ENCODE assay signal across 10 cellular contexts in the genomic region with DNA sequence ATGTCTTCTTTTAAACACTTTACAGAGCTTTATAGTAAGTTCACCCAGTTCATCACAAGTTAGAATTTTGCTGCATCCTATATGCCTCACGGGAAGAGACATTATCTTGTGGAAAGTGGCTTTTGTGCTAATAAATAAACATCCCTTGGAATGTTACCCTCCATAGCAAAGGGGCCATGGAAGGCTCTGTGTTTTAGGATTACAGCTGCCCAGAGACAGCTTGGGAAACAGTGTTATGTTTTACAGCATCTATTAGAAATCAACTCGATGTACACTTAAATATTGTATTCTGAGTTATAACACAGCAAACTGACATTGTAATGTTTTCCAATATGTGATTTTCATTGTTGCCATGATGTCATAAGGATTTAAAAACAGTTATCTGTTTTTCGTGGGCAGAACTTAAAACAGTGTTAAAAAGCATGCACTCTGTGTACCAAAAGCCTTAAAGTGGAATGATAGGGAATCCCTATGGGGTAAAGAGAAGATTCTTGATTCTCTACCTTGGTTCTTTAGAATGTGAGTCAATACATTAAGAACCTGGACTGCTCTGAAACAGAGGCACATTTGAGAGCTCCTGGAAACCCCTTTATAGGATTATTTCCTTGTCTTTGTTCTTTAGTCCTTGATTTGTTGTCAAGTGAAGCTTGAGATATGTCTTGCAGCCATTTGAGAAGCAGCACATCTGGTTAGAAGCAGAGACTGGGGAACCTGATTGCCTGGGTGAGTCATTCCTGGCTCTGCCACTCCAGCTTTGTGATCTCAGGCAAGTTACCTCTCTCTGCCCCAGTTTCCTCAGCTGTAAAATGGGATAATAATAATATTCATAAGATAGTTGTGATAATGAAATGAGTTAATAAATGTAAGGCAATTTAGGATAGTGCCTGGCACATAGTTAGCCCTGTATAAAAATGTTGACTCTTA. TPM values are rescaled to one million over a fixed set of nuclear protein-coding genes. Genes with fewer than 3 reads are reported as not detected.
DNase-seq lines count a peak whose midpoint lies in the region; ATAC-seq, FAIRE-seq and TF ChIP-seq lines count a peak whose summit lies in the region.
"Had no signal": no experiment of that assay in that cellular context is flagged by ENCODE, and none has a peak within 500 bp of the region (broad histone marks: within the 10 kb centered on the region; RNA-seq: fewer than 3 reads in every experiment).

No MANE protein-coding gene starts in this region.

- TF ChIP-seq POLR2A in A549 (IDR thresholded peaks at IDR 0.05; ENCODE audit: low read length), result no peak

- TF ChIP-seq EP300 in A549 (IDR thresholded peaks at IDR 0.05), result no peak

- BruUV-seq in PC-3 (replicated peaks; lab: Mats Ljungman, UMichigan), result no TSS peak

- WGBS in A549 (ENCODE audit: missing lambda C conversion rate), result 48% methylated on average over 3 of the region's 3 CpGs

- no peak for TF ChIP-seq RAD21 in A549 (conservative IDR thresholded peaks at IDR 0.05 in 1 of 2, IDR thresholded peaks at IDR 0.05 in 1 of 2)

- no peak overlapping the region for H3K27ac ChIP-seq in A549
- peak overlapping the region; percentile 62; the same call in 1 of the 2 replicates for H3K27ac ChIP-seq in PC-3 (ENCODE audit: low read length)
- H3K27ac ChIP-seq in WERI-Rb-1, result no peak overlapping the region

- DNase-seq in A549 (ENCODE audit: low read depth in 1 of 2, low spot score in 1 of 2) (no peak), PC-3 (peak; percentile 39), glomerular visceral epithelial cell (ENCODE audit: extremely low spot score) (peak; percentile 54), RKO (ENCODE audit: low spot score) (no peak), WERI-Rb-1 (no peak), putamen (ENCODE audit: low spot score) (no peak), NCI-H2107 (lab: John Stamatoyannopoulos, UW) (no peak)
- DNase-seq: BE2C, KG1 had no signal

- H3K4me3 ChIP-seq in A549 (no peak overlapping the region), PC-3 (ENCODE audit: low read length) (no peak overlapping the region), WERI-Rb-1 (ENCODE audit: low read depth, low read length) (no peak overlapping the region)

- H3K36me3 ChIP-seq in PC-3 (ENCODE audit: low read depth, low read length), result no peaks in the 10 kb centered on the region
- H3K36me3 ChIP-seq in WERI-Rb-1, result peaks cover 5% of the 10 kb centered on the region
- H3K36me3 ChIP-seq: BE2C had no signal

- H3K9me3 ChIP-seq in A549 (no peaks in the 10 kb centered on the region), PC-3 (ENCODE audit: low read length) (no peaks in the 10 kb centered on the region), WERI-Rb-1 (ENCODE audit: severe bottlenecking) (no peaks in the 10 kb centered on the region)
- H3K9me3 ChIP-seq: BE2C had no signal

- ATAC-seq in A549 (no peak), GM21360 (IDR thresholded peaks at IDR 0.05; ENCODE audit: unreplicated experiment) (peak; percentile 55), PC-3 (no peak)

- H2AFZ ChIP-seq in PC-3 (ENCODE audit: low read length), result no peak overlapping the region

- H3K4me2 ChIP-seq in A549, result peak overlapping the region; percentile 62
- H3K4me2 ChIP-seq in PC-3 (ENCODE audit: low read length), result no peak overlapping the region

- TF ChIP-seq CTCF in A549 (IDR thresholded peaks at IDR 0.05) (no peak), PC-3 (conservative IDR thresholded peaks at IDR 0.05; ENCODE audit: low read depth, low read length) (no peak), WERI-Rb-1 (IDR thresholded peaks at IDR 0.05; ENCODE audit: low read depth, low read length) (no peak)

- no peak for FAIRE-seq in A549 (lab: Jason Lieb, UNC)

- H3K9ac ChIP-seq in PC-3 (ENCODE audit: low read length), result no peak overlapping the region

- CTCF ChIA-PET in A549 (lab: Yijun Ruan, JAX) (interaction anchor here (2.6 kb wide), 1 partner anchor 93 kb away, joined by 12 read pairs; no protein-coding TSS in a partner anchor), PC-3 (lab: Charles Lee) (no interaction called here)

- H3K27me3 ChIP-seq in PC-3 (ENCODE audit: low read length) (no peaks in the 10 kb centered on the region), WERI-Rb-1 (ENCODE audit: insufficient read depth, low read depth, severe bottlenecking) (no peaks in the 10 kb centered on the region)
- H3K27me3 ChIP-seq: BE2C had no signal

- H4K20me1 ChIP-seq in PC-3 (ENCODE audit: low read length), result no peaks in the 10 kb centered on the region

- POLR2A ChIA-PET in A549 (lab: Yijun Ruan, JAX) (interaction anchor here (1.0 to 1.1 kb wide), 2 partner anchors 41 to 42 kb away, joined by 3 to 4 read pairs; partner anchors contain the start of gene ARHGAP10), PC-3 (lab: Charles Lee; ENCODE audit: unreplicated experiment) (no interaction called here)

- no peaks in the 10 kb centered on the region for H3F3A ChIP-seq in PC-3 (ENCODE audit: low read length, unreplicated experiment)

- no peaks in the 10 kb centered on the region for H3K9me2 ChIP-seq in PC-3 (replicated peaks; ENCODE audit: low read length)

- intact Hi-C loops in PC-3 (cut with micrococcal nuclease), result loop anchor here (5.0 kb wide), 1 partner anchor 94 kb away; no protein-coding TSS in a partner anchor

- peaks cover 24% of the 10 kb centered on the region for H3K79me2 ChIP-seq in PC-3 (ENCODE audit: low read length)

- peaks cover 50% of the 10 kb centered on the region for H3K4me1 ChIP-seq in A549
- H3K4me1 ChIP-seq in PC-3 (ENCODE audit: insufficient read depth, low read length), result peaks cover 42% of the 10 kb centered on the region

TF ChIP-seq in A549, 52 proteins besides CTCF, POLR2A, EP300 and RAD21:
- TF ChIP-seq ATOH8 (CRISPR knock-in tag; IDR thresholded peaks at IDR 0.05; ENCODE audit: low read depth) (no peak), GATA3 (IDR thresholded peaks at IDR 0.05; ENCODE audit: borderline replicate concordance) (no peak), CEBPB (IDR thresholded peaks at IDR 0.05) (no peak)

RNA-seq across cellular contexts. Expression of gene ARHGAP10, which starts 41.6 kb away (rescaled TPM):
- polyA plus RNA-seq in A549 (2011; rRNA removed) (6.0 and 7.2 TPM in 2 replicates), A549 (2017; fragmentation: RNase III; extraction: RNeasy Plus Mini Kit Qiagen cat#74134 plus additional on column Dnase treatment) (7.0 to 8.1 TPM (median 7.5 TPM) in 3 replicates)
- polyA plus RNA-seq in A549 (2012; cell fraction: cytosol; rRNA removed), result 6.1 TPM in 2 replicates
- polyA plus RNA-seq in A549 (2012; cell fraction: nucleus; rRNA removed), result 7.2 and 10.1 TPM in 2 replicates
- polyA minus RNA-seq in A549 (2011; rRNA and poly(A)+ RNA removed), result 7.3 and 8.7 TPM in 2 replicates
- 9.0 and 12.0 TPM in 2 replicates for total RNA-seq in PC-3 (2014; rRNA removed)

Comparison
In these comparisons a context has a peak if more than half of its experiments do, and no peak if none do; other contexts are left out.
1. DNase-seq: peak in PC-3 (single experiment) and glomerular visceral epithelial cell (single experiment); none in A549 (0 of 2), RKO (single experiment), WERI-Rb-1 (single experiment), putamen (single experiment) and NCI-H2107 (single experiment).